ENCODE assay signal across 28 cellular contexts in the genomic region with DNA sequence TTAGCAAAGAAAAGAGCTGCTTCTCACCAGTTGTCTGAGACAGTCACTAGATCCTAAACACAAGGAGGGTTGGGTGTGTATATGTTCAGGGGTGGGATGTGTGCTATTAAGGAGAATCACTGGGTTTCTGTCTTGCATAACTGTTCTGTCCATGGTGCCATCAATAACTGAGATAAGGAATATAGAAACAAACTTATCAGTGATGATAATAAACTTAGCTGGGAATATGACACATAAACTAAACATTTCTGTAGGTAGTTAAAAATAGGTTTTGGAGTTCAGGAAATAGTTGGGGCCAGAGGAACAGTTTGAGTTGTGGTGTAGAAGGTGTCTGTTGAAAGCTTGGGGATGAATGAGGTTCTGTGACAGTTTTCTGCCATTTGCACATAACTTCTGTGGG. TPM values are rescaled to one million over a fixed set of nuclear protein-coding genes. Genes with fewer than 3 reads are reported as not detected.
DNase-seq lines count a peak whose midpoint lies in the region; ATAC-seq, FAIRE-seq and TF ChIP-seq lines count a peak whose summit lies in the region.
"Had no signal": no experiment of that assay in that cellular context is flagged by ENCODE, and none has a peak within 500 bp of the region (broad histone marks: within the 10 kb centered on the region; RNA-seq: fewer than 3 reads in every experiment).

No MANE protein-coding gene starts in this region.

- no peak for DNase-seq in CD4-positive, CD25-positive, alpha-beta regulatory T cell
- DNase-seq in H54 (ENCODE audit: insufficient read length, low spot score) (no peak), chondrocyte (ENCODE audit: low spot score) (no peak), hepatocyte (ENCODE audit: low spot score) (no peak), T-helper 2 cell (no peak), KG1 (lab: John Stamatoyannopoulos, UW) (no peak), cerebellar nuclear complex (lab: John Stamatoyannopoulos, UW) (no peak), AG20443 (ENCODE audit: low spot score) (no peak)
- DNase-seq: activated CD4-positive, alpha-beta T cell treated with anti-CD3 and anti-CD28 coated beads for 36 hours; activated CD8-positive, alpha-beta memory T cell treated with anti-CD3 and anti-CD28 coated beads, Interleukin-2, amount 10 ng/mL, durations not matched to agents 7 days and 5 days; C1 segment of cervical spinal cord; central memory CD4-positive, alpha-beta T cell; DMS79; glutamatergic neuron; NCI-H1105; NCI-H2081; NCI-H2227 treated with DMSO at 0.1 percent for 48 hours; NCI-H69; SK-N-SH; stimulated activated CD4-positive, alpha-beta T cell treated with anti-CD3 and anti-CD28 coated beads, Interleukin-4, amount 100 ng/mL, for 4 hours; stimulated activated naive B cell treated with anti-CD40 and anti-IgM and Interleukin-4, amounts not matched to agents 10 μg/mL and 1 μg/mL and 100 μg/mL, for 72 hours; uterus had no signal

- no peaks in the 10 kb centered on the region for H3K9me3 ChIP-seq in CD4-positive, CD25-positive, alpha-beta regulatory T cell (ENCODE audit: control insufficient read depth in 2 of 2, low read length in 2 of 2)
- H3K9me3 ChIP-seq in hepatocyte (ENCODE audit: low read depth) = no peaks in the 10 kb centered on the region
- H3K9me3 ChIP-seq: HAP-1, SK-N-SH, uterus had no signal

- H3K4me1 ChIP-seq in CD4-positive, CD25-positive, alpha-beta regulatory T cell (ENCODE audit: control insufficient read depth, insufficient read depth, low read length, poor library complexity, severe bottlenecking) = no peaks in the 10 kb centered on the region
- H3K4me1 ChIP-seq in hepatocyte (ENCODE audit: insufficient read depth) = no peaks in the 10 kb centered on the region
- H3K4me1 ChIP-seq: HAP-1, neural progenitor cell, uterus had no signal

- H3K4me1 Mint-ChIP-seq in CD4-positive, CD25-positive, alpha-beta regulatory T cell = peaks cover 0 to 9% (median 4%) of the 10 kb centered on the region in 4 donors
- peaks cover 15% of the 10 kb centered on the region for H3K4me1 Mint-ChIP-seq in chondrocyte (ENCODE audit: low read depth)
- H3K4me1 Mint-ChIP-seq: activated CD8-positive, alpha-beta memory T cell treated with anti-CD3 and anti-CD28 coated beads, Interleukin-2, amount 10 ng/mL, durations not matched to agents 7 days and 5 days; neural progenitor cell had no signal

- ATAC-seq in CD4-positive, CD25-positive, alpha-beta regulatory T cell (ENCODE audit: low read depth in 2 of 2) = no peak
- ATAC-seq: activated CD4-positive, alpha-beta T cell treated with anti-CD3 and anti-CD28 coated beads for 36 hours; activated CD8-positive, alpha-beta memory T cell treated with anti-CD3 and anti-CD28 coated beads, Interleukin-2, amount 10 ng/mL, durations not matched to agents 7 days and 5 days; sciatic nerve; stimulated activated naive B cell treated with anti-CD40 and anti-IgM and Interleukin-4, amounts not matched to agents 10 μg/mL and 1 μg/mL and 100 μg/mL, for 72 hours had no signal

- peak overlapping the region; percentile 29 for H3K4me2 ChIP-seq in hepatocyte
- H3K4me2 ChIP-seq: neural progenitor cell, SK-N-SH had no signal

- peaks cover 72% of the 10 kb centered on the region for H3K36me3 Mint-ChIP-seq in CD4-positive, CD25-positive, alpha-beta regulatory T cell
- H3K36me3 Mint-ChIP-seq in chondrocyte (ENCODE audit: low read depth) = peaks cover 40% of the 10 kb centered on the region

- peaks cover 73% of the 10 kb centered on the region for H3K36me3 ChIP-seq in CD4-positive, CD25-positive, alpha-beta regulatory T cell (ENCODE audit: control insufficient read depth, insufficient read depth, low read length)
- H3K36me3 ChIP-seq in hepatocyte (replicated peaks; ENCODE audit: insufficient read depth, low read depth) = peaks cover 3% of the 10 kb centered on the region
- H3K36me3 ChIP-seq: uterus had no signal

- H3K27me3 Mint-ChIP-seq in CD4-positive, CD25-positive, alpha-beta regulatory T cell = no peaks in the 10 kb centered on the region
- H3K27me3 Mint-ChIP-seq in chondrocyte (ENCODE audit: low read depth) = no peaks in the 10 kb centered on the region
- H3K27me3 Mint-ChIP-seq: activated CD4-positive, alpha-beta T cell treated with anti-CD3 and anti-CD28 coated beads for 36 hours; activated CD8-positive, alpha-beta memory T cell treated with anti-CD3 and anti-CD28 coated beads, Interleukin-2, amount 10 ng/mL, durations not matched to agents 7 days and 5 days; activated naive CD4-positive, alpha-beta T cell treated with anti-CD3 and anti-CD28 coated beads, Interleukin-2, amount 50 U/mL, for 24 hours; IgD-negative memory B cell; stimulated activated naive B cell treated with anti-CD40 and anti-IgM and Interleukin-4, amounts not matched to agents 10 μg/mL and 1 μg/mL and 100 μg/mL, for 72 hours had no signal

- H3K4me3 Mint-ChIP-seq in CD4-positive, CD25-positive, alpha-beta regulatory T cell = no peak overlapping the region
- H3K4me3 Mint-ChIP-seq in chondrocyte (ENCODE audit: unreplicated experiment) = no peak overlapping the region
- H3K4me3 Mint-ChIP-seq: activated CD4-positive, alpha-beta T cell treated with anti-CD3 and anti-CD28 coated beads for 36 hours; activated CD8-positive, alpha-beta memory T cell treated with anti-CD3 and anti-CD28 coated beads, Interleukin-2, amount 10 ng/mL, durations not matched to agents 7 days and 5 days; activated naive CD4-positive, alpha-beta T cell treated with anti-CD3 and anti-CD28 coated beads, Interleukin-2, amount 50 U/mL, for 24 hours; IgD-negative memory B cell; neural progenitor cell; stimulated activated naive B cell treated with anti-CD40 and anti-IgM and Interleukin-4, amounts not matched to agents 10 μg/mL and 1 μg/mL and 100 μg/mL, for 72 hours had no signal

- H3K9me3 Mint-ChIP-seq in CD4-positive, CD25-positive, alpha-beta regulatory T cell = peaks cover 0 to 2% (median 0%) of the 10 kb centered on the region in 7 donors
- no peaks in the 10 kb centered on the region for H3K9me3 Mint-ChIP-seq in chondrocyte (ENCODE audit: low read depth)
- H3K9me3 Mint-ChIP-seq: activated naive CD4-positive, alpha-beta T cell treated with anti-CD3 and anti-CD28 coated beads, Interleukin-2, amount 50 U/mL, for 24 hours; neural progenitor cell; stimulated activated naive B cell treated with anti-CD40 and anti-IgM and Interleukin-4, amounts not matched to agents 10 μg/mL and 1 μg/mL and 100 μg/mL, for 72 hours had no signal

- H2AFZ ChIP-seq in hepatocyte = no peak overlapping the region
- H2AFZ ChIP-seq: neural progenitor cell had no signal

- no peak overlapping the region for H3K4me3 ChIP-seq in CD4-positive, CD25-positive, alpha-beta regulatory T cell (ENCODE audit: low read depth, low read length)
- H3K4me3 ChIP-seq in hepatocyte = no peak overlapping the region
- H3K4me3 ChIP-seq: HAP-1, neural progenitor cell, uterus had no signal

- peak overlapping the region in 2 of 3 donors; percentile 20 to 65 for H3K27ac Mint-ChIP-seq in CD4-positive, CD25-positive, alpha-beta regulatory T cell
- H3K27ac Mint-ChIP-seq in chondrocyte (ENCODE audit: unreplicated experiment) = peak overlapping the region; percentile 19
- H3K27ac Mint-ChIP-seq: activated CD4-positive, alpha-beta T cell treated with anti-CD3 and anti-CD28 coated beads for 36 hours; activated CD8-positive, alpha-beta memory T cell treated with anti-CD3 and anti-CD28 coated beads, Interleukin-2, amount 10 ng/mL, durations not matched to agents 7 days and 5 days; activated naive CD4-positive, alpha-beta T cell treated with anti-CD3 and anti-CD28 coated beads, Interleukin-2, amount 50 U/mL, for 24 hours; IgD-negative memory B cell; neural progenitor cell; stimulated activated naive B cell treated with anti-CD40 and anti-IgM and Interleukin-4, amounts not matched to agents 10 μg/mL and 1 μg/mL and 100 μg/mL, for 72 hours had no signal

- H3K79me2 ChIP-seq in hepatocyte = peaks cover 6% of the 10 kb centered on the region

- no peak overlapping the region for H3K27ac ChIP-seq in CD4-positive, CD25-positive, alpha-beta regulatory T cell (ENCODE audit: insufficient read depth, low read length, poor library complexity, severe bottlenecking)
- H3K27ac ChIP-seq in hepatocyte = peak overlapping the region; percentile 44
- H3K27ac ChIP-seq: neural progenitor cell, RWPE1, uterus had no signal

- FAIRE-seq in H54 (lab: Jason Lieb, UNC) = peak; percentile 11

- H3K9me2 ChIP-seq in hepatocyte (replicated peaks; ENCODE audit: insufficient read depth) = no peaks in the 10 kb centered on the region
- H3K9me2 ChIP-seq: SK-N-SH had no signal

- TF ChIP-seq POLR2A in H54 (IDR thresholded peaks at IDR 0.05; ENCODE audit: low read depth, low read length) = no peak

- TF ChIP-seq CTCF in chondrocyte (IDR thresholded peaks at IDR 0.05) = no peak
- no peak for TF ChIP-seq CTCF in hepatocyte (IDR thresholded peaks at IDR 0.05; ENCODE audit: poor library complexity)

- H3K27me3 ChIP-seq in CD4-positive, CD25-positive, alpha-beta regulatory T cell (ENCODE audit: control insufficient read depth, insufficient read depth, low read length) = no peaks in the 10 kb centered on the region
- H3K27me3 ChIP-seq in hepatocyte = no peaks in the 10 kb centered on the region
- H3K27me3 ChIP-seq: neural progenitor cell, uterus had no signal

- H4K20me1 ChIP-seq in hepatocyte (ENCODE audit: insufficient read depth, poor library complexity, severe bottlenecking) = no peaks in the 10 kb centered on the region

RNA-seq across cellular contexts. Expression of a gene that starts 17.4 kb away (rescaled TPM):
- 36.9 TPM for total RNA-seq in CD4-positive, CD25-positive, alpha-beta regulatory T cell
- 10 to 100 TPM; 11.5 to 17.2 (median 14.0) TPM for polyA plus RNA-seq in CD4-positive, CD25-positive, alpha-beta regulatory T cell
- total RNA-seq in chondrocyte (32.0 to 49.0 TPM (median 34.7 TPM) in 3 replicates), hepatocyte (42.1 and 43.2 TPM in 2 replicates)
- 29.0 TPM in 2 replicates for polyA plus RNA-seq in hepatocyte
